ENCODE assay signal across 11 cellular contexts in genomic region chr5:1568201-1568979, GRCh38. TPM values are rescaled to one million over a fixed set of nuclear protein-coding genes. Genes with fewer than 3 reads are reported as not detected.
DNase-seq lines count a peak whose midpoint lies in the region; ATAC-seq and TF ChIP-seq lines count a peak whose summit lies in the region.
"Had no signal": no experiment of that assay in that cellular context is flagged by ENCODE, and none has a peak within 500 bp of the region (broad histone marks: within the 10 kb centered on the region; RNA-seq: fewer than 3 reads in every experiment).

No MANE protein-coding gene starts in this region.

- no peak overlapping the region for H3K4me3 ChIP-seq in uterus

- intact Hi-C loops in dendritic cell treated with granulocyte-macrophage colony-stimulating factor and Interleukin-4, amounts not matched to agents 40 ng/mL and 50 ng/mL, for 4 days (cut with micrococcal nuclease), result no loop called here
- intact Hi-C loops in uterus (cut with DNase I; ENCODE audit: low total_unique reads), result no loop called here
- intact Hi-C loops in activated CD4-positive, alpha-beta T cell treated with anti-CD3 and anti-CD28 coated beads, Interleukin-2, amount 10 ng/mL, durations not matched to agents 24 days and 14 days (cut with micrococcal nuclease), result no loop called here

- POLR2A ChIA-PET in activated naive CD8-positive, alpha-beta T cell treated with anti-CD3 and anti-CD28 coated beads, Interleukin-2, amount 10 ng/mL, durations not matched to agents 7 days and 5 days (lab: Charles Lee), result no interaction called here

- H3K4me3 Mint-ChIP-seq in activated naive CD8-positive, alpha-beta T cell treated with anti-CD3 and anti-CD28 coated beads, Interleukin-2, amount 10 ng/mL, durations not matched to agents 7 days and 5 days, result no peak overlapping the region
- no peak overlapping the region for H3K4me3 Mint-ChIP-seq in activated naive CD8-positive, alpha-beta T cell treated with anti-CD3 and anti-CD28 coated beads, Interleukin-2, amount 50 U/mL, for 24 hours
- H3K4me3 Mint-ChIP-seq in dendritic cell treated with granulocyte-macrophage colony-stimulating factor and Interleukin-4, amounts not matched to agents 40 ng/mL and 50 ng/mL, for 4 days, result no peak overlapping the region
- no peak overlapping the region for H3K4me3 Mint-ChIP-seq in activated CD4-positive, alpha-beta T cell treated with anti-CD3 and anti-CD28 coated beads, Interleukin-2, amount 10 ng/mL, durations not matched to agents 24 days and 14 days
- H3K4me3 Mint-ChIP-seq: activated B cell treated with CpG ODN at 0.5 μM for 24 hours, B cell had no signal

- no peak for TF ChIP-seq POLR2A in uterus (IDR thresholded peaks at IDR 0.05)

- H3K27me3 ChIP-seq in uterus, result no peaks in the 10 kb centered on the region

- no peaks in the 10 kb centered on the region for H3K9me3 ChIP-seq in uterus

- H3K4me1 ChIP-seq in uterus, result no peaks in the 10 kb centered on the region

- H3K27ac ChIP-seq in uterus, result peak overlapping the region; percentile 14 to 68

- H3K27me3 Mint-ChIP-seq in activated naive CD8-positive, alpha-beta T cell treated with anti-CD3 and anti-CD28 coated beads, Interleukin-2, amount 10 ng/mL, durations not matched to agents 7 days and 5 days, result no peaks in the 10 kb centered on the region
- no peaks in the 10 kb centered on the region for H3K27me3 Mint-ChIP-seq in activated naive CD8-positive, alpha-beta T cell treated with anti-CD3 and anti-CD28 coated beads, Interleukin-2, amount 50 U/mL, for 24 hours
- H3K27me3 Mint-ChIP-seq in dendritic cell treated with granulocyte-macrophage colony-stimulating factor and Interleukin-4, amounts not matched to agents 40 ng/mL and 50 ng/mL, for 4 days, result peaks cover 2% of the 10 kb centered on the region
- H3K27me3 Mint-ChIP-seq in activated CD4-positive, alpha-beta T cell treated with anti-CD3 and anti-CD28 coated beads, Interleukin-2, amount 10 ng/mL, durations not matched to agents 24 days and 14 days, result no peaks in the 10 kb centered on the region
- H3K27me3 Mint-ChIP-seq: activated B cell treated with CpG ODN at 0.5 μM for 24 hours, B cell had no signal

- peak overlapping the region; percentile 54 for H3K27ac Mint-ChIP-seq in activated naive CD8-positive, alpha-beta T cell treated with anti-CD3 and anti-CD28 coated beads, Interleukin-2, amount 10 ng/mL, durations not matched to agents 7 days and 5 days
- H3K27ac Mint-ChIP-seq in activated naive CD8-positive, alpha-beta T cell treated with anti-CD3 and anti-CD28 coated beads, Interleukin-2, amount 50 U/mL, for 24 hours, result no peak overlapping the region
- H3K27ac Mint-ChIP-seq in dendritic cell treated with granulocyte-macrophage colony-stimulating factor and Interleukin-4, amounts not matched to agents 40 ng/mL and 50 ng/mL, for 4 days, result peak overlapping the region; percentile 74
- H3K27ac Mint-ChIP-seq in activated CD4-positive, alpha-beta T cell treated with anti-CD3 and anti-CD28 coated beads, Interleukin-2, amount 10 ng/mL, durations not matched to agents 24 days and 14 days, result no peak overlapping the region
- H3K27ac Mint-ChIP-seq: activated B cell treated with CpG ODN at 0.5 μM for 24 hours, B cell had no signal

- no peak for DNase-seq in activated naive CD8-positive, alpha-beta T cell treated with anti-CD3 and anti-CD28 coated beads, Interleukin-2, amount 10 ng/mL, durations not matched to agents 7 days and 5 days
- DNase-seq in activated naive CD8-positive, alpha-beta T cell treated with anti-CD3 and anti-CD28 coated beads, Interleukin-2, amount 50 U/mL, for 24 hours, result no peak
- DNase-seq in lung microvascular endothelial cell (ENCODE audit: low read depth in 2 of 2), result peak; percentile 89 to 98
- peak in 1 of 2 donors; percentile 34 for DNase-seq in uterus
- DNase-seq in effector CD4-positive, alpha-beta T cell, result no peak
- no peak for DNase-seq in activated CD4-positive, alpha-beta T cell treated with anti-CD3 and anti-CD28 coated beads, Interleukin-2, amount 10 ng/mL, durations not matched to agents 24 days and 14 days
- DNase-seq: activated B cell treated with CpG ODN at 0.5 μM for 24 hours, NCI-H1417 treated with DMSO at 0.1 percent for 48 hours had no signal

- peaks cover 1% of the 10 kb centered on the region for H3K4me1 Mint-ChIP-seq in activated naive CD8-positive, alpha-beta T cell treated with anti-CD3 and anti-CD28 coated beads, Interleukin-2, amount 10 ng/mL, durations not matched to agents 7 days and 5 days
- no peaks in the 10 kb centered on the region for H3K4me1 Mint-ChIP-seq in activated naive CD8-positive, alpha-beta T cell treated with anti-CD3 and anti-CD28 coated beads, Interleukin-2, amount 50 U/mL, for 24 hours
- H3K4me1 Mint-ChIP-seq in dendritic cell treated with granulocyte-macrophage colony-stimulating factor and Interleukin-4, amounts not matched to agents 40 ng/mL and 50 ng/mL, for 4 days (ENCODE audit: low read depth), result peaks cover 65% of the 10 kb centered on the region
- no peaks in the 10 kb centered on the region for H3K4me1 Mint-ChIP-seq in activated CD4-positive, alpha-beta T cell treated with anti-CD3 and anti-CD28 coated beads, Interleukin-2, amount 10 ng/mL, durations not matched to agents 24 days and 14 days
- H3K4me1 Mint-ChIP-seq: activated B cell treated with CpG ODN at 0.5 μM for 24 hours, B cell had no signal

- no peak for ATAC-seq in activated naive CD8-positive, alpha-beta T cell treated with anti-CD3 and anti-CD28 coated beads, Interleukin-2, amount 10 ng/mL, durations not matched to agents 7 days and 5 days (ENCODE audit: low read depth)
- no peak for ATAC-seq in activated naive CD8-positive, alpha-beta T cell treated with anti-CD3 and anti-CD28 coated beads, Interleukin-2, amount 50 U/mL, for 24 hours
- no peak for ATAC-seq in activated CD4-positive, CD25-positive, alpha-beta regulatory T cell treated with anti-CD3 and anti-CD28 coated beads, Interleukin-2, amount 50 U/mL, for 24 hours

- peaks cover 17% of the 10 kb centered on the region for H3K36me3 Mint-ChIP-seq in activated naive CD8-positive, alpha-beta T cell treated with anti-CD3 and anti-CD28 coated beads, Interleukin-2, amount 10 ng/mL, durations not matched to agents 7 days and 5 days
- H3K36me3 Mint-ChIP-seq in activated naive CD8-positive, alpha-beta T cell treated with anti-CD3 and anti-CD28 coated beads, Interleukin-2, amount 50 U/mL, for 24 hours (ENCODE audit: low read depth), result peaks cover 31% of the 10 kb centered on the region
- H3K36me3 Mint-ChIP-seq in dendritic cell treated with granulocyte-macrophage colony-stimulating factor and Interleukin-4, amounts not matched to agents 40 ng/mL and 50 ng/mL, for 4 days (ENCODE audit: low read depth), result peaks cover 30% of the 10 kb centered on the region
- peaks cover 7% of the 10 kb centered on the region for H3K36me3 Mint-ChIP-seq in activated CD4-positive, alpha-beta T cell treated with anti-CD3 and anti-CD28 coated beads, Interleukin-2, amount 10 ng/mL, durations not matched to agents 24 days and 14 days (ENCODE audit: low read depth)

- peaks cover 3% of the 10 kb centered on the region for H3K9me3 Mint-ChIP-seq in activated naive CD8-positive, alpha-beta T cell treated with anti-CD3 and anti-CD28 coated beads, Interleukin-2, amount 10 ng/mL, durations not matched to agents 7 days and 5 days
- peaks cover 4% of the 10 kb centered on the region for H3K9me3 Mint-ChIP-seq in activated naive CD8-positive, alpha-beta T cell treated with anti-CD3 and anti-CD28 coated beads, Interleukin-2, amount 50 U/mL, for 24 hours
- H3K9me3 Mint-ChIP-seq in dendritic cell treated with granulocyte-macrophage colony-stimulating factor and Interleukin-4, amounts not matched to agents 40 ng/mL and 50 ng/mL, for 4 days, result peaks cover 9% of the 10 kb centered on the region
- peaks cover 3% of the 10 kb centered on the region for H3K9me3 Mint-ChIP-seq in activated CD4-positive, alpha-beta T cell treated with anti-CD3 and anti-CD28 coated beads, Interleukin-2, amount 10 ng/mL, durations not matched to agents 24 days and 14 days
- H3K9me3 Mint-ChIP-seq: activated B cell treated with CpG ODN at 0.5 μM for 24 hours had no signal

- TF ChIP-seq CTCF in uterus (IDR thresholded peaks at IDR 0.05), result no peak

- no peaks in the 10 kb centered on the region for H3K36me3 ChIP-seq in uterus

RNA-seq across cellular contexts. Expression of gene LPCAT1, which starts 44.6 kb away (rescaled TPM):
- total RNA-seq in activated naive CD8-positive, alpha-beta T cell treated with anti-CD3 and anti-CD28 coated beads, Interleukin-2, amount 10 ng/mL, durations not matched to agents 7 days and 5 days, result 10 to 100 TPM; 70.8 to 72.2 TPM
- 17.7 and 26.2 TPM in 2 replicates for total RNA-seq in lung microvascular endothelial cell
- 10 to 100 TPM; 21.5 to 51.0 (median 40.0) TPM for total RNA-seq in uterus
- 93.2 and 95.6 TPM in 2 replicates for total RNA-seq in activated CD4-positive, alpha-beta T cell treated with anti-CD3 and anti-CD28 coated beads, Interleukin-2, amount 10 ng/mL, durations not matched to agents 24 days and 14 days

Comparison
In these comparisons a context has a peak if more than half of its experiments do, and no peak if none do; other contexts are left out.
1. H3K27ac Mint-ChIP-seq: peak in activated naive CD8-positive, alpha-beta T cell treated with anti-CD3 and anti-CD28 coated beads, Interleukin-2, amount 10 ng/mL, durations not matched to agents 7 days and 5 days (single experiment) and dendritic cell treated with granulocyte-macrophage colony-stimulating factor and Interleukin-4, amounts not matched to agents 40 ng/mL and 50 ng/mL, for 4 days (single experiment); none in activated naive CD8-positive, alpha-beta T cell treated with anti-CD3 and anti-CD28 coated beads, Interleukin-2, amount 50 U/mL, for 24 hours (single experiment) and activated CD4-positive, alpha-beta T cell treated with anti-CD3 and anti-CD28 coated beads, Interleukin-2, amount 10 ng/mL, durations not matched to agents 24 days and 14 days (single experiment).
2. DNase-seq: peak in lung microvascular endothelial cell (2 of 2); none in activated naive CD8-positive, alpha-beta T cell treated with anti-CD3 and anti-CD28 coated beads, Interleukin-2, amount 10 ng/mL, durations not matched to agents 7 days and 5 days (single experiment), activated naive CD8-positive, alpha-beta T cell treated with anti-CD3 and anti-CD28 coated beads, Interleukin-2, amount 50 U/mL, for 24 hours (single experiment), effector CD4-positive, alpha-beta T cell (single experiment) and activated CD4-positive, alpha-beta T cell treated with anti-CD3 and anti-CD28 coated beads, Interleukin-2, amount 10 ng/mL, durations not matched to agents 24 days and 14 days (single experiment).